Comparison of ENCODE assay signal across 8 cellular contexts in genomic region chr10:128211953-128212727, GRCh38.
DNase-seq lines count a peak whose midpoint lies in the region; ATAC-seq, FAIRE-seq and TF ChIP-seq lines count a peak whose summit lies in the region.

No MANE protein-coding gene starts in this region.

- TF ChIP-seq CTCF in right atrium auricular region (IDR thresholded peaks at IDR 0.05) (peak; percentile 94 to 95), retinal pigment epithelial cell (conservative IDR thresholded peaks at IDR 0.05; ENCODE audit: low read depth, low read length) (peak; percentile 93)

- peak overlapping the region in 1 of 2 donors; percentile 34 for H3K4me3 ChIP-seq in right atrium auricular region
- H3K4me3 ChIP-seq in retinal pigment epithelial cell (ENCODE audit: low read length), result no peak overlapping the region

- DNase-seq in GM12892 (ENCODE audit: insufficient read length) (peak; percentile 94), NCI-H1092 (lab: John Stamatoyannopoulos, UW) (peak; percentile 22), T-cell (peak; percentile 52 to 82 (median 70)), right atrium auricular region (ENCODE audit: low spot score) (peak; percentile 79), retinal pigment epithelial cell (ENCODE audit: low read depth) (peak; percentile 9), OCI-M2 (lab: John Stamatoyannopoulos, UW; ENCODE audit: unreplicated experiment) (no peak)
- peak; percentile 89 for DNase-seq in activated naive CD8-positive, alpha-beta T cell treated with anti-CD3 and anti-CD28 coated beads, Interleukin-2, amount 50 U/mL, for 24 hours

- peak overlapping the region; percentile 77 to 87 for H3K27ac Mint-ChIP-seq in T-cell
- no peak overlapping the region for H3K27ac Mint-ChIP-seq in activated naive CD8-positive, alpha-beta T cell treated with anti-CD3 and anti-CD28 coated beads, Interleukin-2, amount 50 U/mL, for 24 hours

- POLR2A ChIA-PET in T-cell (lab: Charles Lee), result interaction anchor here in 1 of 2 donors (0.7 kb wide), 1 partner anchor 31 kb away, joined by 3 read pairs; no protein-coding TSS in a partner anchor

- peaks cover 1 to 4% of the 10 kb centered on the region in 2 donors for H3K27me3 Mint-ChIP-seq in T-cell
- H3K27me3 Mint-ChIP-seq in activated naive CD8-positive, alpha-beta T cell treated with anti-CD3 and anti-CD28 coated beads, Interleukin-2, amount 50 U/mL, for 24 hours, result no peaks in the 10 kb centered on the region

- ATAC-seq in HG02642 (IDR thresholded peaks at IDR 0.05; ENCODE audit: poor library complexity, unreplicated experiment) (peak; percentile 97), T-cell (replicated peaks in 1 of 4) (peak; percentile 72 to 78 (median 74))
- ATAC-seq in activated naive CD8-positive, alpha-beta T cell treated with anti-CD3 and anti-CD28 coated beads, Interleukin-2, amount 50 U/mL, for 24 hours, result peak; percentile 75

- no peaks in the 10 kb centered on the region for H3K36me3 ChIP-seq in right atrium auricular region

- H3K27me3 ChIP-seq in right atrium auricular region, result no peaks in the 10 kb centered on the region

- H3K4me1 ChIP-seq in right atrium auricular region, result peaks cover 0 to 13% of the 10 kb centered on the region in 2 donors

- H3K36me3 Mint-ChIP-seq in T-cell, result no peaks in the 10 kb centered on the region
- no peaks in the 10 kb centered on the region for H3K36me3 Mint-ChIP-seq in activated naive CD8-positive, alpha-beta T cell treated with anti-CD3 and anti-CD28 coated beads, Interleukin-2, amount 50 U/mL, for 24 hours (ENCODE audit: low read depth)

- peaks cover 13 to 14% (median 14%) of the 10 kb centered on the region in 3 donors for H3K4me1 Mint-ChIP-seq in T-cell
- peaks cover 20% of the 10 kb centered on the region for H3K4me1 Mint-ChIP-seq in activated naive CD8-positive, alpha-beta T cell treated with anti-CD3 and anti-CD28 coated beads, Interleukin-2, amount 50 U/mL, for 24 hours

- no peak for TF ChIP-seq POLR2A in GM12892 (IDR thresholded peaks at IDR 0.05; ENCODE audit: low read depth, low read length)

- CTCF ChIA-PET in T-cell (lab: Charles Lee), result interaction anchor here (0.6 to 3.1 kb wide), 17 partner anchors 10 to 159 kb away, joined by 3 to 14 read pairs (median 4); no protein-coding TSS in a partner anchor

- no peaks in the 10 kb centered on the region for H3K9me3 Mint-ChIP-seq in T-cell
- no peaks in the 10 kb centered on the region for H3K9me3 Mint-ChIP-seq in activated naive CD8-positive, alpha-beta T cell treated with anti-CD3 and anti-CD28 coated beads, Interleukin-2, amount 50 U/mL, for 24 hours

- H3K4me3 Mint-ChIP-seq in T-cell, result peak overlapping the region; percentile 76 to 85 (median 84)
- peak overlapping the region; percentile 69 for H3K4me3 Mint-ChIP-seq in activated naive CD8-positive, alpha-beta T cell treated with anti-CD3 and anti-CD28 coated beads, Interleukin-2, amount 50 U/mL, for 24 hours

- FAIRE-seq in GM12892 (lab: Jason Lieb, UNC), result peak; percentile 82

- H3K9me3 ChIP-seq in right atrium auricular region, result no peaks in the 10 kb centered on the region

- H3K27ac ChIP-seq in right atrium auricular region, result no peak overlapping the region
